Comparison of ENCODE assay signal across 15 cellular contexts in the genomic region with DNA sequence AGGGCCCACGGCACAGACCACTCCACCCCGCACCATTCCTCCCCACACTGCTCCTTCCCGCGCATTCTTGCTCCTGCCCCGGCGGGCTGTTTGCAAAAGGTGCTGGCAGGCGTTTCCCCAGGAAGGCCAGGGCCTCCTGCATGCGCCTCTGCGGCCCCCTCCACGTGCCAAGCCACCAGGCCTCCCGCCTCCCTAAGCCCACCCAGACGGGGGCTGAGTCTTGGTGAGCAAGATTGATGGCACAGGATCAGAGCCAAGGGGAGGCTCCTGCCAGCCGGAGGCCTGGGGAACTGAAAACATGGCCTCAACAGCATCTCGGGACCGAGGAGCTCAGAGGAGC.
A peak's percentile ranks its signal among the peaks of the same experiment; 100 is the strongest.
DNase-seq lines count a peak whose midpoint lies in the region; ATAC-seq and TF ChIP-seq lines count a peak whose summit lies in the region.
"Had no signal": no experiment of that assay in that cellular context is flagged by ENCODE, and none has a peak within 500 bp of the region (broad histone marks: within the 10 kb centered on the region; RNA-seq: fewer than 3 reads in every experiment).

No MANE protein-coding gene starts in this region.

- peak; percentile 37 for DNase-seq in astrocyte of the hippocampus (ENCODE audit: low read depth, low spot score)
- DNase-seq in left lobe of liver (ENCODE audit: low spot score), result peak; percentile 30
- peak; percentile 38 for DNase-seq in posterior vena cava (ENCODE audit: low spot score)
- no peak for DNase-seq in GM23248
- no peak for DNase-seq in omental fat pad (ENCODE audit: low spot score)
- no peak for DNase-seq in psoas muscle
- DNase-seq: COR-L47, NCI-H1092, NCI-H1694, NCI-H2227 treated with DMSO at 0.1 percent for 48 hours, NCI-H524 had no signal

- no peak overlapping the region for H3K4me3 ChIP-seq in BLaER1 treated with 17β-estradiol and CSF1 and Interleukin-3, amounts not matched to agents 10 nM and 100 nM
- H3K4me3 ChIP-seq in GM23248 (no peak overlapping the region), psoas muscle (no peak overlapping the region)

- H3K27ac ChIP-seq in BLaER1 treated with 17β-estradiol and CSF1 and Interleukin-3, amounts not matched to agents 10 nM and 100 nM, result no peak overlapping the region
- no peak overlapping the region for H3K27ac ChIP-seq in GM23248
- H3K27ac ChIP-seq in psoas muscle, result no peak overlapping the region
- H3K27ac ChIP-seq: KMS-11 had no signal

- intact Hi-C loops in posterior vena cava (cut with DNase I) (no loop called here), psoas muscle (cut with DNase I) (no loop called here)

- TF ChIP-seq CTCF in omental fat pad (IDR thresholded peaks at IDR 0.05), result no peak
- TF ChIP-seq CTCF in psoas muscle (IDR thresholded peaks at IDR 0.05), result no peak

- H2AFZ ChIP-seq in GM23248, result no peak overlapping the region

- H3K9me3 ChIP-seq in BLaER1 treated with 17β-estradiol and CSF1 and Interleukin-3, amounts not matched to agents 10 nM and 100 nM (replicated peaks in 1 of 11), result no peaks in the 10 kb centered on the region
- H3K9me3 ChIP-seq in GM23248 (ENCODE audit: low read depth), result no peaks in the 10 kb centered on the region
- no peaks in the 10 kb centered on the region for H3K9me3 ChIP-seq in psoas muscle

- H3K79me2 ChIP-seq in GM23248 (ENCODE audit: insufficient read depth), result no peaks in the 10 kb centered on the region

- H3K9me2 ChIP-seq in GM23248 (ENCODE audit: insufficient read depth), result no peaks in the 10 kb centered on the region

- H3F3A ChIP-seq in GM23248 (ENCODE audit: insufficient read depth), result no peaks in the 10 kb centered on the region

- no peak for ATAC-seq in left lobe of liver
- no peak for ATAC-seq in HG03108 (IDR thresholded peaks at IDR 0.05; ENCODE audit: unreplicated experiment)
- ATAC-seq in omental fat pad (ENCODE audit: low FRiP score), result no peak
- no peak for ATAC-seq in psoas muscle
- ATAC-seq: HCT116 had no signal

- in situ Hi-C loops in GM23248 (cut with MboI), result no loop called here

- peaks cover 0 to 13% (median 0%) of the 10 kb centered on the region in 11 experiments; a peak in 6 of 22 replicates for H3K27me3 ChIP-seq in BLaER1 treated with 17β-estradiol and CSF1 and Interleukin-3, amounts not matched to agents 10 nM and 100 nM
- no peaks in the 10 kb centered on the region; the same call in 1 of the 2 replicates for H3K27me3 ChIP-seq in GM23248 (replicated peaks; ENCODE audit: insufficient read depth)
- H3K27me3 ChIP-seq in psoas muscle (ENCODE audit: insufficient read depth in 3 of 3, low read length in 2 of 3), result peaks cover 0 to 5% (median 0%) of the 10 kb centered on the region in 3 donors

- H4K20me1 ChIP-seq in BLaER1 treated with 17β-estradiol and CSF1 and Interleukin-3, amounts not matched to agents 10 nM and 100 nM, result peaks cover 0 to 11% (median 0%) of the 10 kb centered on the region in 11 experiments; a peak in 2 of 22 replicates
- H4K20me1 ChIP-seq in GM23248 (ENCODE audit: insufficient read depth), result no peaks in the 10 kb centered on the region

- peaks cover 0 to 31% (median 22%) of the 10 kb centered on the region in 10 experiments; a peak in 14 of 20 replicates for H3K4me1 ChIP-seq in BLaER1 treated with 17β-estradiol and CSF1 and Interleukin-3, amounts not matched to agents 10 nM and 100 nM
- H3K4me1 ChIP-seq in GM23248 (ENCODE audit: insufficient read depth), result no peaks in the 10 kb centered on the region
- H3K4me1 ChIP-seq in psoas muscle, result no peaks in the 10 kb centered on the region

- H3K9ac ChIP-seq in BLaER1 treated with 17β-estradiol and CSF1 and Interleukin-3, amounts not matched to agents 10 nM and 100 nM, result no peak overlapping the region
- H3K9ac ChIP-seq in GM23248, result no peak overlapping the region
- H3K9ac ChIP-seq: KMS-11 had no signal

- WGBS in GM23248 (ENCODE audit: low coverage in 1 of 2, low lambda C conversion rate in 2 of 2, missing lambda C conversion rate in 2 of 2), 2 experiments, result 63 to 68% methylated on average over 12 to 15 of the region's 15 CpGs
- 42 to 64% (median 44%) methylated on average over 15 of the region's 15 CpGs for WGBS in psoas muscle, 3 donors

- H3K4me2 ChIP-seq in BLaER1 treated with 17β-estradiol and CSF1 and Interleukin-3, amounts not matched to agents 10 nM and 100 nM, result peak overlapping the region in 8 of 11 experiments; percentile 54 to 74 (median 60); a peak in 15 of 22 replicates
- no peak overlapping the region for H3K4me2 ChIP-seq in GM23248 (ENCODE audit: unreplicated experiment)
- H3K4me2 ChIP-seq: KMS-11 had no signal

- no peaks in the 10 kb centered on the region for H3K36me3 ChIP-seq in BLaER1 treated with 17β-estradiol and CSF1 and Interleukin-3, amounts not matched to agents 10 nM and 100 nM
- H3K36me3 ChIP-seq in GM23248 (ENCODE audit: low read depth), result no peaks in the 10 kb centered on the region
- H3K36me3 ChIP-seq in psoas muscle (ENCODE audit: insufficient read depth in 1 of 2, low read depth in 1 of 2), result no peaks in the 10 kb centered on the region

Comparison
In these comparisons a context has a peak if more than half of its experiments do, and no peak if none do; other contexts are left out.
1. DNase-seq: peak in astrocyte of the hippocampus (single experiment), left lobe of liver (single experiment) and posterior vena cava (single experiment); none in GM23248 (single experiment), omental fat pad (single experiment) and psoas muscle (0 of 2).